26 cellular contexts compared by ENCODE assay signal in genomic region chr3:147925272-147925671, GRCh38.
"Had no signal": no experiment of that assay in that cellular context is flagged by ENCODE, and none has a peak within 500 bp of the region (broad histone marks: within the 10 kb centered on the region; RNA-seq: fewer than 3 reads in every experiment).

No MANE protein-coding gene starts in this region.

- H3K9me3 Mint-ChIP-seq: nephron had no signal

- H3K4me2 ChIP-seq: hepatocyte, neural progenitor cell had no signal

- H3K27ac ChIP-seq: gastroesophageal sphincter, heart left ventricle, hepatocyte, neural progenitor cell, parathyroid adenoma, prostate gland, right atrium auricular region, testis, tibial nerve, upper lobe of left lung had no signal

- H2AFZ ChIP-seq: hepatocyte, neural progenitor cell, parathyroid adenoma had no signal

- H3K27ac Mint-ChIP-seq: effector memory CD8-positive, alpha-beta T cell; naive thymus-derived CD4-positive, alpha-beta T cell; nephron; neural progenitor cell; stimulated activated effector memory CD8-positive, alpha-beta T cell treated with anti-CD3 and anti-CD28 coated beads, Interleukin-12 subunit alpha, Interleukin-12 subunit beta, amount 100 ng/mL, for 72 hours had no signal

- H3K4me3 Mint-ChIP-seq: effector memory CD8-positive, alpha-beta T cell; naive thymus-derived CD4-positive, alpha-beta T cell; nephron; neural progenitor cell; stimulated activated effector memory CD8-positive, alpha-beta T cell treated with anti-CD3 and anti-CD28 coated beads, Interleukin-12 subunit alpha, Interleukin-12 subunit beta, amount 100 ng/mL, for 72 hours had no signal

- FAIRE-seq: colon, endometrium, kidney, urothelium cell line had no signal

- H3K27me3 Mint-ChIP-seq: effector memory CD8-positive, alpha-beta T cell; naive thymus-derived CD4-positive, alpha-beta T cell had no signal

- H3K36me3 ChIP-seq: gastroesophageal sphincter, heart left ventricle, neural progenitor cell, prostate gland, right atrium auricular region, tibial nerve, upper lobe of left lung had no signal

- H3K36me3 Mint-ChIP-seq: naive thymus-derived CD4-positive, alpha-beta T cell; stimulated activated effector memory CD8-positive, alpha-beta T cell treated with anti-CD3 and anti-CD28 coated beads, Interleukin-12 subunit alpha, Interleukin-12 subunit beta, amount 100 ng/mL, for 72 hours had no signal

- H3K9me3 ChIP-seq: gastroesophageal sphincter, heart left ventricle, prostate gland, right atrium auricular region, testis, tibial nerve, upper lobe of left lung had no signal

- H3K4me1 Mint-ChIP-seq: naive thymus-derived CD4-positive, alpha-beta T cell; stimulated activated effector memory CD8-positive, alpha-beta T cell treated with anti-CD3 and anti-CD28 coated beads, Interleukin-12 subunit alpha, Interleukin-12 subunit beta, amount 100 ng/mL, for 72 hours had no signal

- H3K4me3 ChIP-seq: gastroesophageal sphincter, heart left ventricle, hepatocyte, lung, neural progenitor cell, prostate gland, right atrium auricular region, testis, tibial nerve, upper lobe of left lung had no signal

- DNase-seq: cerebellar nuclear complex; effector memory CD8-positive, alpha-beta T cell; heart left ventricle; kidney; mesendoderm; midbrain; naive thymus-derived CD4-positive, alpha-beta T cell; stimulated activated CD4-positive, alpha-beta T cell treated with anti-CD3 and anti-CD28 coated beads, Interleukin-2, amount 100 ng/mL, for 24 hours; stimulated activated CD4-positive, alpha-beta T cell treated with anti-CD3 and anti-CD28 coated beads, Interleukin-4, amount 100 ng/mL, for 24 hours; stimulated activated naive CD8-positive, alpha-beta T cell treated with anti-CD3 and anti-CD28 coated beads, Interleukin-15, Interleukin-2, amounts not matched to agents 100 U/mL and 50 U/mL, for 24 hours; substantia nigra; testis; upper lobe of left lung had no signal

- H3K4me1 ChIP-seq: gastroesophageal sphincter, heart left ventricle, parathyroid adenoma, prostate gland, right atrium auricular region, testis, upper lobe of left lung had no signal

- H3K9ac ChIP-seq: neural progenitor cell, parathyroid adenoma had no signal

- H3K79me2 ChIP-seq: hepatocyte, parathyroid adenoma had no signal

- H3K27me3 ChIP-seq: gastroesophageal sphincter, heart left ventricle, hepatocyte, neural progenitor cell, right atrium auricular region, testis, tibial nerve, upper lobe of left lung had no signal
